In genomic region chr3:148786159-148786558, GRCh38 we compare ENCODE assay signal across 5 cellular contexts. TPM values are rescaled to one million over a fixed set of nuclear protein-coding genes. Genes with fewer than 3 reads are reported as not detected.
"Had no signal": no experiment of that assay in that cellular context is flagged by ENCODE, and none has a peak within 500 bp of the region (broad histone marks: within the 10 kb centered on the region; RNA-seq: fewer than 3 reads in every experiment).

No MANE protein-coding gene starts in this region.

RNA-seq across cellular contexts. Expression of gene CPB1, which starts 41.5 kb away (rescaled TPM):
- total RNA-seq: suprapubic skin, temporal lobe, ureter, urinary bladder, uterus had no signal
